9 cellular contexts compared by ENCODE assay signal in the genomic region with DNA sequence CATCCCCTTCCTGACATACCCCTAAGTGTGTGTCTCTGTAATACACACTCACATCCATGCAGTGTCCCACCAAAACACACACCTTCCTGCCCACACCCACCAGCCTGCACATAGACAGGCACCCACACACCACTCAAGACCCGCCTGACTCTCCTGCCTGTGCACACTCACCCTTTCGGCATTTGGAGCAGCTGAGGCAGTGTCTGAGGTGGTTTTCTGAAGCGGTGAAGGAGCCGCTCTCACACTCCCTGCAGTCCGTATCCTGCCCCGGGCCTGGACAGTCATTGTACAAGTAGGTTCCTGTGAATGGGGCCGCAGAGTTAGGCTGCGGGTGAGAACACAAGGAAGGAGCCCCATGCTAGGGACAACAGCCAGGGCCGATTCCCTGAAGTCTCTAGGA. TPM values are rescaled to one million over a fixed set of nuclear protein-coding genes. Genes with fewer than 3 reads are reported as not detected.
DNase-seq lines count a peak whose midpoint lies in the region; ATAC-seq, FAIRE-seq and TF ChIP-seq lines count a peak whose summit lies in the region.
"Had no signal": no experiment of that assay in that cellular context is flagged by ENCODE, and none has a peak within 500 bp of the region (broad histone marks: within the 10 kb centered on the region; RNA-seq: fewer than 3 reads in every experiment).

No MANE protein-coding gene starts in this region.

- no peak overlapping the region for H3K18ac ChIP-seq in H1 (ENCODE audit: extremely low read depth, low read length)

- POLR2A ChIA-PET in H1 (lab: Charles Lee; ENCODE audit: partially characterized antibody) = interaction anchor here (0.9 to 17.5 kb wide), 7 partner anchors 1 to 202 kb away, joined by 3 to 286 read pairs (median 6); a partner anchor contains a TSS

- no peak overlapping the region for H2BK120ac ChIP-seq in H1 (replicated peaks; ENCODE audit: low read depth, low read length)

- WGBS in H1 (ENCODE audit: extremely low coverage in 1 of 2, insufficient coverage in 1 of 2, insufficient read length in 1 of 2, insufficient replicate concordance in 2 of 2, low coverage in 1 of 2, low lambda C conversion rate in 2 of 2, missing lambda C conversion rate in 1 of 2), 2 experiments = 83% methylated on average over 9 of the region's 9 CpGs; no CpG with 5 or more reads in 1 of the 2 experiments

- no peak overlapping the region for H3K14ac ChIP-seq in H1 (ENCODE audit: insufficient read length)

- H3K56ac ChIP-seq in H1 (replicated peaks; ENCODE audit: insufficient read length, low read depth, low read length) = no peak overlapping the region

- peaks cover 85 to 100% (median 98%) of the 10 kb centered on the region in 10 experiments for H3K4me1 ChIP-seq in BLaER1 treated with 17β-estradiol and CSF1 and Interleukin-3, amounts not matched to agents 10 nM and 100 nM
- H3K4me1 ChIP-seq in H1 (replicated peaks in 1 of 4; ENCODE audit: control insufficient read depth in 3 of 4, insufficient read depth in 4 of 4, low read length in 3 of 4) = peaks cover 17 to 42% (median 29%) of the 10 kb centered on the region in 4 experiments
- H3K4me1 ChIP-seq in parathyroid adenoma = peaks cover 36% of the 10 kb centered on the region

- H2BK20ac ChIP-seq in H1 (ENCODE audit: low read length) = no peak overlapping the region

- no peak overlapping the region for H4K91ac ChIP-seq in H1 (replicated peaks; ENCODE audit: insufficient read length, low read length)

- H3K27ac ChIP-seq in BLaER1 treated with 17β-estradiol and CSF1 and Interleukin-3, amounts not matched to agents 10 nM and 100 nM = peak overlapping the region in 4 of 11 experiments; percentile 92 to 97 (median 94); a peak in 5 of 22 replicates
- H3K27ac ChIP-seq in H1 (ENCODE audit: low read depth, low read length) = no peak overlapping the region
- peak overlapping the region; percentile 99 for H3K27ac ChIP-seq in parathyroid adenoma

- H3K9me3 ChIP-seq in BLaER1 treated with 17β-estradiol and CSF1 and Interleukin-3, amounts not matched to agents 10 nM and 100 nM (replicated peaks in 1 of 11) = no peaks in the 10 kb centered on the region
- H3K9me3 ChIP-seq in H1 (ENCODE audit: insufficient read depth in 2 of 2, low read depth in 1 of 2, low read length in 1 of 2) (no peaks in the 10 kb centered on the region), parathyroid adenoma (ENCODE audit: control insufficient read depth, low read length) (no peaks in the 10 kb centered on the region)

- H2BK12ac ChIP-seq in H1 (ENCODE audit: low read depth, low read length) = no peak overlapping the region; the same call in 1 of the 2 replicates

- H2AFZ ChIP-seq in H1 (ENCODE audit: low read length) = no peak overlapping the region
- H2AFZ ChIP-seq in parathyroid adenoma = no peak overlapping the region

- H4K8ac ChIP-seq in H1 (ENCODE audit: extremely low read depth, insufficient read depth, low read length) = no peak overlapping the region

- TF ChIP-seq RAD21 in H1 (IDR thresholded peaks at IDR 0.05 in 1 of 2, conservative IDR thresholded peaks at IDR 0.05 in 1 of 2; ENCODE audit: low read depth in 2 of 2, low read length in 2 of 2) = no peak

- H3K79me1 ChIP-seq in H1 (ENCODE audit: low read depth, low read length) = peaks cover 3% of the 10 kb centered on the region; the same call in 1 of the 2 replicates

- no peak for TF ChIP-seq EP300 in H1 (IDR thresholded peaks at IDR 0.05; ENCODE audit: borderline replicate concordance in 1 of 2, low read depth in 2 of 2, low read length in 2 of 2)

- H3K4me3 ChIP-seq in BLaER1 treated with 17β-estradiol and CSF1 and Interleukin-3, amounts not matched to agents 10 nM and 100 nM = peak overlapping the region in 4 of 10 experiments; percentile 4 to 29 (median 18); a peak in 3 of 20 replicates
- H3K4me3 ChIP-seq in H1 (ENCODE audit: extremely low read depth in 1 of 4, insufficient read depth in 2 of 4, low read depth in 3 of 4, low read length in 4 of 4) (no peak overlapping the region), parathyroid adenoma (ENCODE audit: low read depth, low read length) (no peak overlapping the region)

- peaks cover 95 to 100% (median 99%) of the 10 kb centered on the region in 11 experiments for H4K20me1 ChIP-seq in BLaER1 treated with 17β-estradiol and CSF1 and Interleukin-3, amounts not matched to agents 10 nM and 100 nM
- no peaks in the 10 kb centered on the region for H4K20me1 ChIP-seq in H1 (replicated peaks in 1 of 2; ENCODE audit: control insufficient read depth in 1 of 2, insufficient read depth in 2 of 2, low read length in 2 of 2)

- peak overlapping the region in 5 of 11 experiments; percentile 89 to 98 (median 95); a peak in 8 of 22 replicates for H3K9ac ChIP-seq in BLaER1 treated with 17β-estradiol and CSF1 and Interleukin-3, amounts not matched to agents 10 nM and 100 nM
- H3K9ac ChIP-seq in H1 (replicated peaks in 1 of 4; ENCODE audit: extremely low read depth in 1 of 4, low read depth in 3 of 4, low read length in 3 of 4) (no peak overlapping the region), parathyroid adenoma (no peak overlapping the region)

- H2BK5ac ChIP-seq in H1 (ENCODE audit: low read depth, low read length) = no peak overlapping the region

- peak; percentile 51 for DNase-seq in RCC 7860 (ENCODE audit: low spot score)
- no peak for DNase-seq in H1 (ENCODE audit: low read depth in 1 of 2, low spot score in 2 of 2)
- no peak for DNase-seq in amygdala (lab: John Stamatoyannopoulos, UW)
- DNase-seq in GM10266 (ENCODE audit: extremely low spot score) = no peak

- CTCF ChIA-PET in H1 (lab: Charles Lee; ENCODE audit: partially characterized antibody) = interaction anchor here (1.6 to 11.4 kb wide), 3 partner anchors 6 to 132 kb away, joined by 6 to 109 read pairs (median 24); no protein-coding TSS in a partner anchor

- FAIRE-seq in RCC 7860 (lab: Jason Lieb, UNC) = no peak
- no peak for FAIRE-seq in H1 (lab: Jason Lieb, UNC)

- peaks cover 77 to 94% (median 85%) of the 10 kb centered on the region in 11 experiments for H3K36me3 ChIP-seq in BLaER1 treated with 17β-estradiol and CSF1 and Interleukin-3, amounts not matched to agents 10 nM and 100 nM
- H3K36me3 ChIP-seq in H1 (ENCODE audit: control insufficient read depth in 2 of 4, insufficient read depth in 4 of 4, low read length in 3 of 4) = peaks cover 15 to 37% (median 22%) of the 10 kb centered on the region in 4 experiments; a peak in 5 of 8 replicates
- no peaks in the 10 kb centered on the region for H3K36me3 ChIP-seq in parathyroid adenoma (ENCODE audit: control insufficient read depth, insufficient read depth, low read length)

- no peak for TF ChIP-seq POLR2A in H1 (IDR thresholded peaks at IDR 0.05; ENCODE audit: control extremely low read depth in 1 of 2, low read depth in 2 of 2, low read length in 2 of 2)

- peak overlapping the region; percentile 7 to 100 (median 98); a peak in 19 of 22 replicates for H3K4me2 ChIP-seq in BLaER1 treated with 17β-estradiol and CSF1 and Interleukin-3, amounts not matched to agents 10 nM and 100 nM
- H3K4me2 ChIP-seq in H1 (ENCODE audit: insufficient read depth in 1 of 2, low read depth in 2 of 2, low read length in 2 of 2) (no peak overlapping the region), parathyroid adenoma (ENCODE audit: low read length) (no peak overlapping the region)

- peak overlapping the region; percentile 77; the same call in 1 of the 2 replicates for H2BK15ac ChIP-seq in H1 (ENCODE audit: low read length)

- peaks cover 2% of the 10 kb centered on the region; the same call in 1 of the 2 replicates for H3K23me2 ChIP-seq in H1 (ENCODE audit: low read depth, low read length)

- no peak overlapping the region for H3K4ac ChIP-seq in H1 (replicated peaks; ENCODE audit: insufficient read length, low read depth, low read length)

- H2AK5ac ChIP-seq in H1 (ENCODE audit: low read depth, low read length) = no peak overlapping the region

- H3K79me2 ChIP-seq in H1 (ENCODE audit: control insufficient read depth in 1 of 2, insufficient read depth in 2 of 2, low read length in 2 of 2) = peaks cover 0 to 39% of the 10 kb centered on the region in 2 experiments; a peak in 2 of 4 replicates
- peaks cover 54% of the 10 kb centered on the region for H3K79me2 ChIP-seq in parathyroid adenoma

- H4K5ac ChIP-seq in H1 (ENCODE audit: insufficient read length, low read depth, low read length) = no peak overlapping the region

- no peak overlapping the region for H3K23ac ChIP-seq in H1 (ENCODE audit: insufficient read length)

- TF ChIP-seq CTCF in H1 (IDR thresholded peaks at IDR 0.05; ENCODE audit: control extremely low read depth in 1 of 3, insufficient read depth in 1 of 3, low read depth in 1 of 3, low read length in 3 of 3) = no peak
- TF ChIP-seq CTCF in parathyroid adenoma (IDR thresholded peaks at IDR 0.05) = no peak
- no peak for TF ChIP-seq CTCF in GM10266 (IDR thresholded peaks at IDR 0.05; ENCODE audit: control insufficient read depth, insufficient read depth, low read depth, missing control alignments)

- no peaks in the 10 kb centered on the region; a peak in 2 of 22 replicates for H3K27me3 ChIP-seq in BLaER1 treated with 17β-estradiol and CSF1 and Interleukin-3, amounts not matched to agents 10 nM and 100 nM
- H3K27me3 ChIP-seq in H1 (replicated peaks in 1 of 4; ENCODE audit: control insufficient read depth in 3 of 4, extremely low read depth in 1 of 4, insufficient read depth in 3 of 4, low read length in 3 of 4) = no peaks in the 10 kb centered on the region
- H3K27me3 ChIP-seq in parathyroid adenoma (ENCODE audit: control insufficient read depth, insufficient read depth, low read length) = no peaks in the 10 kb centered on the region

- ATAC-seq in HG03460 (IDR thresholded peaks at IDR 0.05; ENCODE audit: unreplicated experiment) = no peak
- no peak for ATAC-seq in GM21360 (IDR thresholded peaks at IDR 0.05; ENCODE audit: unreplicated experiment)

RNA-seq across cellular contexts. Expression of a gene that starts 8.3 kb away (rescaled TPM):
- total RNA-seq in H1 (2021; fragmentation: NEBNext Ultra II Directional; extraction: Animal tissue kit (Norgen Biotek cat#: 25700)) = 42.1 and 45.8 TPM in 2 replicates
- 28.7 and 48.7 TPM in 2 replicates for polyA plus RNA-seq in H1 (2011; rRNA removed)
- 29.1 TPM for polyA plus RNA-seq in H1 (2011; cell fraction: cytosol; rRNA removed)
- polyA plus RNA-seq in H1 (2011; cell fraction: nucleus; rRNA removed) = 46.5 TPM
- 40.7 to 46.5 TPM (median 44.7 TPM) in 4 replicates for polyA plus RNA-seq in H1 (2012, experiment 1 of 2)
- polyA plus RNA-seq in H1 (2012, experiment 2 of 2) = 56.1 TPM
- 75.2 TPM for polyA plus RNA-seq in H1 (2013, experiment 1 of 2)
- 89.3 TPM for polyA plus RNA-seq in H1 (2013, experiment 2 of 2)
- 33.4 and 50.9 TPM in 2 replicates for polyA minus RNA-seq in H1 (2011; rRNA and poly(A)+ RNA removed)
- 28.5 TPM for polyA minus RNA-seq in H1 (2011; cell fraction: cytosol; rRNA and poly(A)+ RNA removed)
- polyA minus RNA-seq in H1 (2011; cell fraction: nucleus; rRNA and poly(A)+ RNA removed) = 29.2 TPM

RNA-seq across cellular contexts. Expression of a gene that starts 23.1 kb away (rescaled TPM):
- 25.5 and 32.5 TPM in 2 replicates for total RNA-seq in H1 (2021; fragmentation: NEBNext Ultra II Directional; extraction: Animal tissue kit (Norgen Biotek cat#: 25700))
- polyA plus RNA-seq in H1 (2011; rRNA removed) = 23.1 and 38.1 TPM in 2 replicates
- polyA plus RNA-seq in H1 (2011; cell fraction: cytosol; rRNA removed) = 30.4 TPM
- polyA plus RNA-seq in H1 (2011; cell fraction: nucleus; rRNA removed) = 49.3 TPM
- polyA plus RNA-seq in H1 (2012, experiment 1 of 2) = 22.6 to 29.6 TPM (median 26.3 TPM) in 4 replicates
- polyA plus RNA-seq in H1 (2012, experiment 2 of 2) = 28.8 TPM
- 18.8 TPM for polyA plus RNA-seq in H1 (2013, experiment 1 of 2)
- 18.5 TPM for polyA plus RNA-seq in H1 (2013, experiment 2 of 2)
- polyA minus RNA-seq in H1 (2011; rRNA and poly(A)+ RNA removed) = 22.1 and 28.7 TPM in 2 replicates
- 17.8 TPM for polyA minus RNA-seq in H1 (2011; cell fraction: cytosol; rRNA and poly(A)+ RNA removed)
- polyA minus RNA-seq in H1 (2011; cell fraction: nucleus; rRNA and poly(A)+ RNA removed) = 17.7 TPM
- total RNA-seq: mononuclear cell had no signal

RNA-seq across cellular contexts. Expression of a gene that starts 41.8 kb away (rescaled TPM):
- total RNA-seq in H1 (2021; fragmentation: NEBNext Ultra II Directional; extraction: Animal tissue kit (Norgen Biotek cat#: 25700)) = 85.5 and 89.0 TPM in 2 replicates
- 156 and 192 TPM in 2 replicates for polyA plus RNA-seq in H1 (2011; rRNA removed)
- 97.5 TPM for polyA plus RNA-seq in H1 (2011; cell fraction: cytosol; rRNA removed)
- polyA plus RNA-seq in H1 (2011; cell fraction: nucleus; rRNA removed) = 220 TPM
- polyA plus RNA-seq in H1 (2012, experiment 1 of 2) = 83.5 to 112 TPM (median 108 TPM) in 4 replicates
- polyA plus RNA-seq in H1 (2012, experiment 2 of 2) = 95.0 TPM
- polyA plus RNA-seq in H1 (2013, experiment 1 of 2) = 112 TPM
- 115 TPM for polyA plus RNA-seq in H1 (2013, experiment 2 of 2)
- polyA minus RNA-seq in H1 (2011; rRNA and poly(A)+ RNA removed) = 117 and 161 TPM in 2 replicates
- 49.3 TPM for polyA minus RNA-seq in H1 (2011; cell fraction: cytosol; rRNA and poly(A)+ RNA removed)
- 76.1 TPM for polyA minus RNA-seq in H1 (2011; cell fraction: nucleus; rRNA and poly(A)+ RNA removed)

RNA-seq across cellular contexts. Expression of a gene that starts 50.4 kb away (rescaled TPM):
- total RNA-seq in H1 (2021; fragmentation: NEBNext Ultra II Directional; extraction: Animal tissue kit (Norgen Biotek cat#: 25700)) = 6.3 and 6.7 TPM in 2 replicates
- 5.1 and 9.2 TPM in 2 replicates for polyA plus RNA-seq in H1 (2011; rRNA removed)
- polyA plus RNA-seq in H1 (2011; cell fraction: cytosol; rRNA removed) = 4.2 TPM
- 7.9 TPM for polyA plus RNA-seq in H1 (2011; cell fraction: nucleus; rRNA removed)
- polyA plus RNA-seq in H1 (2012, experiment 1 of 2) = 27.4 to 39.4 TPM (median 31.7 TPM) in 4 replicates
- polyA plus RNA-seq in H1 (2012, experiment 2 of 2) = 11.0 TPM
- 11.7 TPM for polyA plus RNA-seq in H1 (2013, experiment 1 of 2)
- 13.4 TPM for polyA plus RNA-seq in H1 (2013, experiment 2 of 2)
- 2.2 and 3.2 TPM in 2 replicates for polyA minus RNA-seq in H1 (2011; rRNA and poly(A)+ RNA removed)
- polyA minus RNA-seq in H1 (2011; cell fraction: cytosol; rRNA and poly(A)+ RNA removed) = 3.6 TPM
- polyA minus RNA-seq in H1 (2011; cell fraction: nucleus; rRNA and poly(A)+ RNA removed) = 7.4 TPM

Comparison
In these comparisons a context has a peak if more than half of its experiments do, and no peak if none do; other contexts are left out.
1. H3K4me2 ChIP-seq: peak in BLaER1 treated with 17β-estradiol and CSF1 and Interleukin-3, amounts not matched to agents 10 nM and 100 nM (11 of 11); none in H1 (0 of 2) and parathyroid adenoma (single experiment).